In the genomic region with DNA sequence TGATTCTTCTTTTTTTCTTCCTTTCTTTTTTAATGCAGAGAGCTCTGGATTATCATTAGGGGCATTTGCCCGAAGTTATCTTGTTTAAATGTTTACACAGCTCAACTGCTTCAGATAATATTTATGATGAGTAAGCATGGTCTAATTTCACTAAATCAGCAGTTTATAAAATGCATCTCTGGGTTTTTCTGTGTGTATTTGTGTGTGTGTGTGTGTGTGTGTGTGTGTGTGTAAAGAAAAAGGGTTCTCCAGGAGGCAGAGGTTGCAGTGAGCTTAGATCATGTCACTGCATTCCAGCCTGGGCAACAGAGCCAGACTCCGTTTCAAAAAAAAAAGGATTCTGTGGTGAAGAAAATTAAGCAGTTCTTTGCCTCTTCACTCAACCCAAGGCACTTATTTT, we compare ENCODE assay signal across 20 cellular contexts. TPM values are rescaled to one million over a fixed set of nuclear protein-coding genes. Genes with fewer than 3 reads are reported as not detected.
DNase-seq lines count a peak whose midpoint lies in the region; ATAC-seq, FAIRE-seq and TF ChIP-seq lines count a peak whose summit lies in the region.
"Had no signal": no experiment of that assay in that cellular context is flagged by ENCODE, and none has a peak within 500 bp of the region (broad histone marks: within the 10 kb centered on the region; RNA-seq: fewer than 3 reads in every experiment).

No MANE protein-coding gene starts in this region.

- H3K27me3 ChIP-seq in K562 (ENCODE audit: control insufficient read depth in 2 of 2, insufficient read depth in 2 of 2, low read length in 2 of 2), result no peaks in the 10 kb centered on the region

- DNase-seq in Calu3 (no peak), K562 (ENCODE audit: extremely low read depth in 1 of 4, low spot score in 3 of 4) (no peak), left lobe of liver (ENCODE audit: low spot score) (no peak), NCI-H146 treated with DMSO at 0.1 percent for 48 hours (lab: John Stamatoyannopoulos, UW; ENCODE audit: unreplicated experiment) (no peak), NCI-H2171 (lab: John Stamatoyannopoulos, UW) (no peak), T-helper 1 cell (no peak), HT-29 (ENCODE audit: low spot score) (no peak)
- DNase-seq: COR-L47, DMS53, HFFc6, Kasumi-1, MM.1S, NCI-H1092 treated with DMSO at 0.1 percent for 48 hours, NCI-H1694 treated with DMSO at 0.1 percent for 48 hours, NCI-H345, NCI-H526, OCI-M1 had no signal

- TF ChIP-seq EP300 in K562 (IDR thresholded peaks at IDR 0.05; ENCODE audit: low read length), result peak; percentile 39; the same call in 1 of the 2 replicates

- no peak for FAIRE-seq in K562 (lab: Jason Lieb, UNC)
- FAIRE-seq: GM19239, H1 had no signal

- POLR2A ChIA-PET in K562 (lab: Yijun Ruan, JAX), result interaction anchor here (0.8 kb wide), 1 partner anchor 9 kb away, joined by 4 read pairs; no protein-coding TSS in a partner anchor

- H3K4me3 ChIP-seq in K562 (no peak overlapping the region), skin epidermis (no peak overlapping the region)

- BruUV-seq in Calu3 (replicated peaks; lab: Mats Ljungman, UMichigan) (no TSS peak), K562 (replicated peaks; lab: Mats Ljungman, UMichigan) (no TSS peak)

- no peaks in the 10 kb centered on the region for H3K27me3 Mint-ChIP-seq in Calu3 (ENCODE audit: unreplicated experiment)

- ATAC-seq in K562 (no peak), left lobe of liver (peak; percentile 46)

- TF ChIP-seq CTCF in Calu3 (IDR thresholded peaks at IDR 0.05; ENCODE audit: unreplicated experiment) (no peak), K562 (IDR thresholded peaks at IDR 0.05 in 2 of 3, conservative IDR thresholded peaks at IDR 0.05 in 1 of 3; ENCODE audit: insufficient read depth in 2 of 3, low read depth in 1 of 3, low read length in 3 of 3) (no peak)

- TF ChIP-seq POLR2A in K562 (conservative IDR thresholded peaks at IDR 0.05), result no peak

- no peak overlapping the region for H3K4me3 Mint-ChIP-seq in Calu3 (ENCODE audit: low read depth, unreplicated experiment)
- H3K4me3 Mint-ChIP-seq: HFFc6 had no signal

- peak overlapping the region; percentile 30 for H3K27ac Mint-ChIP-seq in Calu3 (ENCODE audit: unreplicated experiment)
- H3K27ac Mint-ChIP-seq: HFFc6 had no signal

- no peak overlapping the region for H3K27ac ChIP-seq in K562 (ENCODE audit: extremely low read depth, low read depth, low read length)
- peak overlapping the region in 11 of 21 experiments; percentile 3 to 92 (median 74) for H3K27ac ChIP-seq in skin epidermis

- no peaks in the 10 kb centered on the region for H3K9me1 ChIP-seq in K562 (ENCODE audit: control insufficient read depth, insufficient read depth, low read length)

- H3K4me1 ChIP-seq in K562 (replicated peaks in 1 of 2; ENCODE audit: control insufficient read depth in 2 of 2, insufficient read depth in 2 of 2, low read length in 2 of 2), result peaks cover 4 to 22% of the 10 kb centered on the region in 2 experiments

- H3K36me3 Mint-ChIP-seq in Calu3 (ENCODE audit: insufficient read depth, unreplicated experiment), result peaks cover 9% of the 10 kb centered on the region

- H3K9me3 ChIP-seq in K562 (replicated peaks; ENCODE audit: control insufficient read depth, insufficient read depth, low read depth, low read length), result no peaks in the 10 kb centered on the region

- H2AFZ ChIP-seq in K562 (ENCODE audit: low read depth, low read length), result no peak overlapping the region; the same call in 1 of the 2 replicates

- H3K9me3 Mint-ChIP-seq in Calu3 (ENCODE audit: low read depth, unreplicated experiment), result no peaks in the 10 kb centered on the region
- H3K9me3 Mint-ChIP-seq: HFFc6 had no signal

- H3K4me2 ChIP-seq in K562 (ENCODE audit: insufficient read depth, low read length), result no peak overlapping the region

- peaks cover 56% of the 10 kb centered on the region for H3K4me1 Mint-ChIP-seq in Calu3 (ENCODE audit: low read depth, unreplicated experiment)

- WGBS in K562 (ENCODE audit: insufficient coverage, low coverage, missing lambda C conversion rate), result 28% methylated on average over 2 of the region's 2 CpGs

- CTCF ChIA-PET in Calu3 (lab: Charles Lee), result interaction anchor here (0.6 to 0.8 kb wide), 2 partner anchors 22 to 52 kb away, joined by 3 read pairs; no protein-coding TSS in a partner anchor
- CTCF ChIA-PET in K562 (lab: Yijun Ruan, JAX; ENCODE audit: low intra/inter-chr PET ratio), result no interaction called here

- no peaks in the 10 kb centered on the region for H3K79me2 ChIP-seq in K562 (ENCODE audit: control insufficient read depth, insufficient read depth, low read length)

- in situ Hi-C loops in K562 (cut with MboI), result no loop called here

- no peak overlapping the region for H3K9ac ChIP-seq in K562 (ENCODE audit: insufficient read depth in 1 of 2, low read depth in 2 of 2, low read length in 2 of 2)

- no peak for TF ChIP-seq RAD21 in K562 (CRISPR knock-in tag; conservative IDR thresholded peaks at IDR 0.05 in 1 of 2, IDR thresholded peaks at IDR 0.05 in 1 of 2)

- intact Hi-C loops in Calu3 (cut with micrococcal nuclease; ENCODE audit: unreplicated experiment), result loop anchor here (5.0 kb wide), 2 partner anchors 48 to 118 kb away; no protein-coding TSS in a partner anchor
- intact Hi-C loops in K562 (cut with micrococcal nuclease), result no loop called here

- H3K36me3 ChIP-seq in K562 (ENCODE audit: control insufficient read depth, insufficient read depth, low read length), result no peaks in the 10 kb centered on the region

- H4K20me1 ChIP-seq in K562 (replicated peaks; ENCODE audit: control insufficient read depth, insufficient read depth, low read length), result no peaks in the 10 kb centered on the region

TF ChIP-seq in K562, 482 proteins besides CTCF, POLR2A, EP300 and RAD21 (continues in another document):
- TF ChIP-seq ZNF77 (CRISPR knock-in tag; IDR thresholded peaks at IDR 0.05) (no peak), MAFK (IDR thresholded peaks at IDR 0.05; ENCODE audit: low read length) (peak; percentile 94), SRSF9 (IDR thresholded peaks at IDR 0.05; ENCODE audit: borderline replicate concordance, low read depth, low read length) (no peak)

RNA-seq across cellular contexts. Expression of a gene that starts 25.9 kb away (rescaled TPM):
- 41.4 and 58.7 TPM in 2 replicates for total RNA-seq in Calu3 (2022)
- total RNA-seq in K562 (2011; cell fraction: chromatin; rRNA removed; ENCODE audit: low replicate concordance), result not detected in 2 replicates
- 0.53 TPM in 1 of 2 replicates, not detected in the other for total RNA-seq in K562 (2011; cell fraction: nucleolus; rRNA removed)
- not detected in 2 replicates for total RNA-seq in K562 (2011; cell fraction: nucleoplasm; rRNA removed)
- total RNA-seq in K562 (2014; rRNA removed), result 0.33 TPM in 1 of 2 replicates, not detected in the other
- total RNA-seq in K562 (2014; rRNA removed; fragmentation: Illumina TruSeq; extraction: Trizol), result 0.33 and 0.35 TPM in 2 replicates
- 1.3 and 1.4 TPM in 2 replicates for total RNA-seq in K562 (2015; rRNA removed; fragmentation: Illumina TruSeq; extraction: Trizol)
- total RNA-seq in K562 (2021), result 0.13 and 0.36 TPM in 2 replicates
- polyA plus RNA-seq in K562 (2011; rRNA removed), result 0.05 and 0.07 TPM in 2 replicates
- not detected in 2 replicates for polyA plus RNA-seq in K562 (2011; cell fraction: cytosol; rRNA removed)
- not detected in 2 replicates for polyA plus RNA-seq in K562 (2011; cell fraction: nucleus; rRNA removed)
- polyA plus RNA-seq in K562 (2012), result 1.7 and 3.8 TPM in 2 replicates
- 0.39 and 0.43 TPM in 2 replicates for polyA plus RNA-seq in K562 (2014; fragmentation: Illumina TruSeq; extraction: Trizol)
- under 1 TPM; 0.21 TPM for polyA plus RNA-seq in K562 (2014; fragmentation: Nextera tagmentation; extraction: Ambion mirVana)
- 0.19 and 0.52 TPM in 2 replicates for polyA plus RNA-seq in K562 (2014; rRNA removed)
- polyA minus RNA-seq in K562 (2011; rRNA and poly(A)+ RNA removed), result not detected in 2 replicates
- not detected in 2 replicates for polyA minus RNA-seq in K562 (2011; cell fraction: cytosol; rRNA and poly(A)+ RNA removed)
- polyA minus RNA-seq in K562 (2011; cell fraction: nucleus; rRNA and poly(A)+ RNA removed), result not detected in 2 replicates
- 45.3 TPM for total RNA-seq in left lobe of liver
- total RNA-seq in HT-29 (2014; rRNA removed; shearing (Covaris generic)), result 14.8 and 14.9 TPM in 2 replicates
- total RNA-seq: H1 had no signal
